In genomic region chr2:40421643-40422297, GRCh38 we compare ENCODE assay signal across 17 cellular contexts. TPM values are rescaled to one million over a fixed set of nuclear protein-coding genes. Genes with fewer than 3 reads are reported as not detected.
DNase-seq lines count a peak whose midpoint lies in the region; ATAC-seq, FAIRE-seq and TF ChIP-seq lines count a peak whose summit lies in the region.
"Had no signal": no experiment of that assay in that cellular context is flagged by ENCODE, and none has a peak within 500 bp of the region (broad histone marks: within the 10 kb centered on the region; RNA-seq: fewer than 3 reads in every experiment).

No MANE protein-coding gene starts in this region.

- no peak for TF ChIP-seq RAD21 in IMR-90 (IDR thresholded peaks at IDR 0.05; ENCODE audit: low read length)

- H3K36me3 ChIP-seq in IMR-90 (ENCODE audit: control insufficient read depth, insufficient read depth, low read length) (no peaks in the 10 kb centered on the region), endothelial cell of umbilical vein (ENCODE audit: control insufficient read depth in 2 of 2, extremely low read depth in 1 of 2, insufficient read depth in 2 of 2, low read length in 2 of 2) (no peaks in the 10 kb centered on the region), osteoblast (ENCODE audit: insufficient read depth, low read length) (no peaks in the 10 kb centered on the region), mesendoderm (ENCODE audit: control insufficient read depth, insufficient read depth, low read length) (no peaks in the 10 kb centered on the region)

- dilution Hi-C loops in IMR-90 (cut with HindIII; ENCODE audit: low sequenced_read_pairs, unreplicated experiment): no loop called here
- dilution Hi-C loops in endothelial cell of umbilical vein (cut with MboI; ENCODE audit: extremely low pct_ligation_motif_present, low sequenced_read_pairs): no loop called here

- H3K9me1 ChIP-seq in IMR-90 (ENCODE audit: insufficient read depth, low read length) (peaks cover 14% of the 10 kb centered on the region), endothelial cell of umbilical vein (replicated peaks; ENCODE audit: control insufficient read depth, extremely low read depth, insufficient read depth, low read length) (no peaks in the 10 kb centered on the region)

- H3K36me3 Mint-ChIP-seq in activated naive CD4-positive, alpha-beta T cell treated with anti-CD3 and anti-CD28 coated beads, Interleukin-2, amount 10 ng/mL, durations not matched to agents 7 days and 5 days: no peaks in the 10 kb centered on the region

- H3K4ac ChIP-seq in IMR-90 (ENCODE audit: low read depth, low read length): peak overlapping the region; percentile 71
- no peak overlapping the region for H3K4ac ChIP-seq in mesendoderm (ENCODE audit: low read depth, low read length)

- H3K4me1 Mint-ChIP-seq in activated naive CD4-positive, alpha-beta T cell treated with anti-CD3 and anti-CD28 coated beads, Interleukin-2, amount 10 ng/mL, durations not matched to agents 7 days and 5 days: no peaks in the 10 kb centered on the region
- H3K4me1 Mint-ChIP-seq: B cell had no signal

- H3K56ac ChIP-seq in IMR-90 (ENCODE audit: extremely low read depth, insufficient read depth, low read length) (no peak overlapping the region), mesendoderm (ENCODE audit: low read length) (no peak overlapping the region)

- H3K27me3 Mint-ChIP-seq in activated naive CD4-positive, alpha-beta T cell treated with anti-CD3 and anti-CD28 coated beads, Interleukin-2, amount 10 ng/mL, durations not matched to agents 7 days and 5 days: no peaks in the 10 kb centered on the region
- H3K27me3 Mint-ChIP-seq: B cell; CD4-positive, alpha-beta T cell had no signal

- no peaks in the 10 kb centered on the region for H3K9me3 Mint-ChIP-seq in activated naive CD4-positive, alpha-beta T cell treated with anti-CD3 and anti-CD28 coated beads, Interleukin-2, amount 10 ng/mL, durations not matched to agents 7 days and 5 days
- H3K9me3 Mint-ChIP-seq: CD4-positive, alpha-beta T cell had no signal

- in situ Hi-C loops in IMR-90 (cut with MboI; ENCODE audit: low sequenced_read_pairs): no loop called here

- peak overlapping the region; percentile 32 for H3K23ac ChIP-seq in IMR-90 (ENCODE audit: low read depth, low read length)
- no peak overlapping the region for H3K23ac ChIP-seq in mesendoderm (ENCODE audit: low read length)

- H3K27me3 ChIP-seq in IMR-90 (ENCODE audit: control insufficient read depth, insufficient read depth, low read length) (no peaks in the 10 kb centered on the region), endothelial cell of umbilical vein (ENCODE audit: control insufficient read depth in 2 of 2, insufficient read depth in 2 of 2, low read length in 2 of 2) (no peaks in the 10 kb centered on the region), osteoblast (ENCODE audit: insufficient read depth, low read length) (no peaks in the 10 kb centered on the region), mesendoderm (ENCODE audit: insufficient read depth, low read length, poor library complexity) (no peaks in the 10 kb centered on the region)

- H3K79me2 ChIP-seq in endothelial cell of umbilical vein (ENCODE audit: control insufficient read depth, insufficient read depth, low read length) (no peaks in the 10 kb centered on the region), osteoblast (ENCODE audit: insufficient read depth, low read length) (peaks cover 52% of the 10 kb centered on the region), mesendoderm (ENCODE audit: control insufficient read depth, insufficient read depth, low read length) (no peaks in the 10 kb centered on the region)

- H3K27ac Mint-ChIP-seq in activated naive CD4-positive, alpha-beta T cell treated with anti-CD3 and anti-CD28 coated beads, Interleukin-2, amount 10 ng/mL, durations not matched to agents 7 days and 5 days: no peak overlapping the region
- H3K27ac Mint-ChIP-seq: B cell; CD4-positive, alpha-beta T cell had no signal

- CTCF ChIA-PET in IMR-90 (lab: Yijun Ruan, JAX): no interaction called here
- CTCF ChIA-PET in endothelial cell of umbilical vein (lab: Charles Lee): no interaction called here
- CTCF ChIA-PET in activated naive CD4-positive, alpha-beta T cell treated with anti-CD3 and anti-CD28 coated beads, Interleukin-2, amount 10 ng/mL, durations not matched to agents 7 days and 5 days (lab: Charles Lee): no interaction called here

- no peak overlapping the region for H3K9ac ChIP-seq in IMR-90 (ENCODE audit: low read depth, low read length)
- H3K9ac ChIP-seq in endothelial cell of umbilical vein (replicated peaks; ENCODE audit: extremely low read depth, insufficient read depth, low read length): no peak overlapping the region
- no peak overlapping the region for H3K9ac ChIP-seq in mesendoderm (ENCODE audit: low read length)
- H3K9ac ChIP-seq: GM23248 had no signal

- peak overlapping the region; percentile 76 for H2BK120ac ChIP-seq in IMR-90 (ENCODE audit: low read depth, low read length)
- H2BK120ac ChIP-seq in mesendoderm (ENCODE audit: low read depth, low read length): no peak overlapping the region

- no peak overlapping the region for H2AK9ac ChIP-seq in IMR-90 (replicated peaks; ENCODE audit: low read depth, low read length, poor library complexity)

- intact Hi-C loops in IMR-90 (cut with micrococcal nuclease) (no loop called here), endothelial cell of umbilical vein (cut with micrococcal nuclease) (no loop called here), left cardiac atrium (cut with DNase I) (no loop called here)

- H3K4me1 ChIP-seq in IMR-90 (ENCODE audit: control insufficient read depth, insufficient read depth, low read length): peaks cover 11% of the 10 kb centered on the region
- H3K4me1 ChIP-seq in endothelial cell of umbilical vein (ENCODE audit: control insufficient read depth, extremely low read depth, insufficient read depth, low read length): no peaks in the 10 kb centered on the region
- peaks cover 5% of the 10 kb centered on the region for H3K4me1 ChIP-seq in osteoblast (ENCODE audit: insufficient read depth, low read length)
- no peaks in the 10 kb centered on the region for H3K4me1 ChIP-seq in mesendoderm (ENCODE audit: control insufficient read depth, low read depth, low read length)

- peak overlapping the region; percentile 0; the same call in 1 of the 2 replicates for H3K27ac ChIP-seq in IMR-90 (ENCODE audit: insufficient read depth, low read length)
- no peak overlapping the region for H3K27ac ChIP-seq in endothelial cell of umbilical vein (ENCODE audit: insufficient read depth, low read depth, low read length)
- H3K27ac ChIP-seq in osteoblast (ENCODE audit: low read depth, low read length): no peak overlapping the region
- H3K27ac ChIP-seq in mesendoderm (ENCODE audit: low read depth, low read length): no peak overlapping the region
- H3K27ac ChIP-seq: GM23248 had no signal

- H3K14ac ChIP-seq in IMR-90 (replicated peaks; ENCODE audit: low read depth, low read length): peak overlapping the region; percentile 37; the same call in 1 of the 2 replicates

- H4K20me1 ChIP-seq in IMR-90 (ENCODE audit: insufficient read depth, low read length) (no peaks in the 10 kb centered on the region), endothelial cell of umbilical vein (replicated peaks; ENCODE audit: control insufficient read depth, extremely low read depth, insufficient read depth, low read length) (no peaks in the 10 kb centered on the region), osteoblast (ENCODE audit: insufficient read depth, low read length) (no peaks in the 10 kb centered on the region)

- H2BK5ac ChIP-seq in IMR-90 (ENCODE audit: low read depth, low read length, poor library complexity, severe bottlenecking) (peak overlapping the region; percentile 32), mesendoderm (ENCODE audit: low read length) (no peak overlapping the region)

- H3K4me3 ChIP-seq in IMR-90 (ENCODE audit: insufficient read depth, low read depth, low read length) (no peak overlapping the region), endothelial cell of umbilical vein (replicated peaks in 1 of 3; ENCODE audit: insufficient read depth in 1 of 3, low read depth in 1 of 3, low read length in 3 of 3) (no peak overlapping the region), osteoblast (ENCODE audit: insufficient read depth, low read length) (no peak overlapping the region), mesendoderm (ENCODE audit: low read length) (no peak overlapping the region)
- H3K4me3 ChIP-seq: GM23248 had no signal

- no peaks in the 10 kb centered on the region for H3K9me3 ChIP-seq in IMR-90 (ENCODE audit: control insufficient read depth, insufficient read depth, low read length)
- H3K9me3 ChIP-seq in endothelial cell of umbilical vein (replicated peaks; ENCODE audit: control insufficient read depth, insufficient read depth, low read length): no peaks in the 10 kb centered on the region
- no peaks in the 10 kb centered on the region for H3K9me3 ChIP-seq in osteoblast (ENCODE audit: low read depth, low read length)

- FAIRE-seq in endothelial cell of umbilical vein (lab: Jason Lieb, UNC): no peak

- no peak for TF ChIP-seq POLR2A in IMR-90 (IDR thresholded peaks at IDR 0.05; ENCODE audit: low read depth, low read length)
- TF ChIP-seq POLR2A in endothelial cell of umbilical vein (IDR thresholded peaks at IDR 0.05; ENCODE audit: low read depth, low read length): no peak

- peak; percentile 71 for ATAC-seq in IMR-90 (ENCODE audit: low read depth)
- peak; percentile 49 to 58 for ATAC-seq in left cardiac atrium
- ATAC-seq in HG03520 (IDR thresholded peaks at IDR 0.05; ENCODE audit: unreplicated experiment): no peak
- ATAC-seq: HCT116 had no signal

- 0 out of 2 replicates have a peak overlapping the region, but pooled peaks have one; percentile 62 for H2BK20ac ChIP-seq in IMR-90 (ENCODE audit: low read depth, low read length)

- H2BK15ac ChIP-seq in IMR-90 (ENCODE audit: low read depth, low read length) (no peak overlapping the region; the same call in 2 of the 3 replicates), mesendoderm (replicated peaks; ENCODE audit: low read depth) (no peak overlapping the region)

- peak overlapping the region in 1 of 2 experiments; percentile 73; a peak in 2 of 4 replicates for H4K8ac ChIP-seq in IMR-90 (ENCODE audit: low read depth in 2 of 2, low read length in 2 of 2)
- no peak overlapping the region for H4K8ac ChIP-seq in mesendoderm (ENCODE audit: low read depth, low read length)

- POLR2A ChIA-PET in IMR-90 (lab: Charles Lee; ENCODE audit: unreplicated experiment) (no interaction called here), endothelial cell of umbilical vein (lab: Charles Lee) (no interaction called here)

- H2AFZ ChIP-seq in IMR-90 (replicated peaks; ENCODE audit: low read length, poor library complexity) (peak overlapping the region; percentile 24), endothelial cell of umbilical vein (ENCODE audit: low read depth, low read length) (peak overlapping the region; percentile 20), osteoblast (ENCODE audit: low read length) (no peak overlapping the region)
- H2AFZ ChIP-seq: GM23248 had no signal

- peak overlapping the region; percentile 31; the same call in 1 of the 2 replicates for H3K4me2 ChIP-seq in IMR-90 (ENCODE audit: low read depth, low read length)
- no peak overlapping the region for H3K4me2 ChIP-seq in endothelial cell of umbilical vein (ENCODE audit: insufficient read depth, low read length)
- H3K4me2 ChIP-seq in osteoblast (ENCODE audit: insufficient read depth, low read length): no peak overlapping the region
- no peak overlapping the region for H3K4me2 ChIP-seq in mesendoderm (ENCODE audit: low read length)

- peak overlapping the region; percentile 37; the same call in 1 of the 2 replicates for H2AK5ac ChIP-seq in IMR-90 (ENCODE audit: low read depth, low read length)
- no peak overlapping the region for H2AK5ac ChIP-seq in mesendoderm (ENCODE audit: low read length)

- H3K4me3 Mint-ChIP-seq in activated naive CD4-positive, alpha-beta T cell treated with anti-CD3 and anti-CD28 coated beads, Interleukin-2, amount 10 ng/mL, durations not matched to agents 7 days and 5 days: no peak overlapping the region
- H3K4me3 Mint-ChIP-seq: B cell; CD4-positive, alpha-beta T cell had no signal

- H4K91ac ChIP-seq in IMR-90 (ENCODE audit: insufficient read depth, low read depth, low read length): 0 out of 2 replicates have a peak overlapping the region, but pooled peaks have one; percentile 1

- H3K79me1 ChIP-seq in IMR-90 (ENCODE audit: low read depth in 1 of 2, low read length in 2 of 2) (peaks cover 31 to 46% of the 10 kb centered on the region in 2 experiments), mesendoderm (ENCODE audit: low read length) (no peaks in the 10 kb centered on the region)

- no CpG with 5 or more reads among the region's 4 CpGs for WGBS in IMR-90 (ENCODE audit: extremely low coverage in 2 of 2, insufficient read length in 1 of 2), 2 experiments
- no CpG with 5 or more reads among the region's 4 CpGs for WGBS in mesendoderm (ENCODE audit: extremely low coverage, insufficient coverage, low lambda C conversion rate)

- H3K18ac ChIP-seq in IMR-90 (ENCODE audit: low read depth, low read length) (peak overlapping the region; percentile 4; the same call in 1 of the 2 replicates), mesendoderm (ENCODE audit: low read length) (no peak overlapping the region)

- TF ChIP-seq CTCF in IMR-90 (conservative IDR thresholded peaks at IDR 0.05; ENCODE audit: low read depth, low read length) (no peak), endothelial cell of umbilical vein (IDR thresholded peaks at IDR 0.05; ENCODE audit: extremely low read depth in 1 of 2, insufficient read depth in 1 of 2, low read depth in 1 of 2, low read length in 2 of 2) (no peak), osteoblast (IDR thresholded peaks at IDR 0.05; ENCODE audit: extremely low read depth, low read depth, low read length) (no peak)

- H4K5ac ChIP-seq in IMR-90 (ENCODE audit: low read depth, low read length) (peak overlapping the region; percentile 13), mesendoderm (ENCODE audit: low read length) (no peak overlapping the region)

- peak; percentile 33 for DNase-seq in IMR-90
- peak; percentile 42 for DNase-seq in endothelial cell of umbilical vein (ENCODE audit: low read depth, low spot score)
- DNase-seq in left cardiac atrium: no peak
- peak; percentile 65 for DNase-seq in osteoblast (ENCODE audit: insufficient read length, low spot score, missing footprints)
- DNase-seq in mesendoderm: no peak
- no peak for DNase-seq in activated naive CD4-positive, alpha-beta T cell treated with anti-CD3 and anti-CD28 coated beads, Interleukin-2, amount 10 ng/mL, durations not matched to agents 7 days and 5 days
- no peak for DNase-seq in NCI-H345 treated with DMSO at 0.1 percent for 48 hours (lab: John Stamatoyannopoulos, UW; ENCODE audit: unreplicated experiment)
- DNase-seq: ACHN; CD4-positive, alpha-beta T cell; GM23248; NCI-H1694; NCI-H2107; NCI-H226; NCI-H774 had no signal

- BruUV-seq in IMR-90 (replicated peaks; lab: Mats Ljungman, UMichigan): no TSS peak
- no TSS peak for BruUV-seq in endothelial cell of umbilical vein (replicated peaks; lab: Mats Ljungman, UMichigan)

RNA-seq across cellular contexts. Expression of gene SLC8A1, which starts 30.1 kb away (rescaled TPM):
- total RNA-seq in IMR-90 (2012; rRNA removed) (57.0 and 86.1 TPM in 2 replicates), endothelial cell of umbilical vein (1.8 and 2.1 TPM in 2 replicates), left cardiac atrium (100 to 1,000 TPM; 590 to 696 TPM), osteoblast (77.2 and 82.9 TPM in 2 replicates)
- polyA plus RNA-seq in IMR-90 (2012; rRNA removed) (6.6 and 7.7 TPM in 2 replicates), endothelial cell of umbilical vein (0.11 and 0.19 TPM in 2 replicates)
- polyA plus RNA-seq in IMR-90 (2012; cell fraction: cytosol; rRNA removed): 0.99 and 1.8 TPM in 2 replicates
- 1.2 and 4.3 TPM in 2 replicates for polyA plus RNA-seq in IMR-90 (2012; cell fraction: nucleus; rRNA removed; ENCODE audit: low replicate concordance)
- 0.20 and 0.35 TPM in 2 replicates for polyA plus RNA-seq in endothelial cell of umbilical vein (2011; cell fraction: cytosol; rRNA removed)
- polyA plus RNA-seq in endothelial cell of umbilical vein (2011; cell fraction: nucleus; rRNA removed): 0.45 and 0.74 TPM in 2 replicates
- 0.18 and 0.98 TPM in 2 replicates for polyA plus RNA-seq in endothelial cell of umbilical vein (2012)
- 3.5 and 5.3 TPM in 2 replicates for polyA minus RNA-seq in endothelial cell of umbilical vein
- polyA minus RNA-seq in endothelial cell of umbilical vein (2011; cell fraction: cytosol; rRNA and poly(A)+ RNA removed): not detected
- polyA minus RNA-seq in endothelial cell of umbilical vein (2011; cell fraction: nucleus; rRNA and poly(A)+ RNA removed): 2.8 and 4.4 TPM in 2 replicates
- 0.27 TPM for polyA plus RNA-seq in mesendoderm (2013, experiment 1 of 2)
- polyA plus RNA-seq in mesendoderm (2013, experiment 2 of 2): 0.17 TPM

Comparison
In these comparisons a context has a peak if more than half of its experiments do, and no peak if none do; other contexts are left out.
1. DNase-seq: peak in IMR-90 (single experiment), endothelial cell of umbilical vein (single experiment) and osteoblast (single experiment); none in left cardiac atrium (single experiment), mesendoderm (single experiment), activated naive CD4-positive, alpha-beta T cell treated with anti-CD3 and anti-CD28 coated beads, Interleukin-2, amount 10 ng/mL, durations not matched to agents 7 days and 5 days (single experiment) and NCI-H345 treated with DMSO at 0.1 percent for 48 hours (single experiment).
2. RNA of gene SLC8A1, which starts 30.1 kb away (total RNA-seq): 590 to 696 TPM in left cardiac atrium, 77.2 to 82.9 TPM in osteoblast and 57.0 to 86.1 TPM in IMR-90; 1.8 to 2.1 TPM in endothelial cell of umbilical vein; every median in the first group is over 10 times any median in the second.